Comparison of ENCODE assay signal across 27 cellular contexts in genomic region chrY:8379800-8380199, GRCh38.
DNase-seq lines count a peak whose midpoint lies in the region; ATAC-seq and TF ChIP-seq lines count a peak whose summit lies in the region.
"Had no signal": no experiment of that assay in that cellular context is flagged by ENCODE, and none has a peak within 500 bp of the region (broad histone marks: within the 10 kb centered on the region; RNA-seq: fewer than 3 reads in every experiment).

No MANE protein-coding gene starts in this region.

- no peaks in the 10 kb centered on the region for H3K4me1 ChIP-seq in heart left ventricle
- H3K4me1 ChIP-seq: A549; BE2C; BLaER1; BLaER1 treated with 17β-estradiol and CSF1 and Interleukin-3, amounts not matched to agents 10 nM and 100 nM; Caco-2 had no signal

- intact Hi-C loops in heart left ventricle (cut with DNase I): no loop called here

- H3K27me3 ChIP-seq in heart left ventricle: no peaks in the 10 kb centered on the region
- H3K27me3 ChIP-seq: BE2C; BLaER1; BLaER1 treated with 17β-estradiol and CSF1 and Interleukin-3, amounts not matched to agents 10 nM and 100 nM had no signal

- WGBS in heart left ventricle, 4 donors: 68 to 70% methylated on average over 3 of the region's 3 CpGs; no CpG with 5 or more reads in 2 of the 4 donors

- TF ChIP-seq POLR2A in heart left ventricle (IDR thresholded peaks at IDR 0.05): no peak

- TF ChIP-seq CTCF in heart left ventricle (IDR thresholded peaks at IDR 0.05): no peak

- H3K9me3 ChIP-seq in heart left ventricle: no peaks in the 10 kb centered on the region
- H3K9me3 ChIP-seq: A549; BE2C; BLaER1; BLaER1 treated with 17β-estradiol and CSF1 and Interleukin-3, amounts not matched to agents 10 nM and 100 nM; Caco-2 had no signal

- no peak overlapping the region for H3K4me3 ChIP-seq in heart left ventricle
- H3K4me3 ChIP-seq: A549; BLaER1; BLaER1 treated with 17β-estradiol and CSF1 and Interleukin-3, amounts not matched to agents 10 nM and 100 nM had no signal

- peak; percentile 88 for ATAC-seq in left lobe of liver
- no peak for ATAC-seq in heart left ventricle
- ATAC-seq: A549; CD8-positive, alpha-beta T cell had no signal

- no peaks in the 10 kb centered on the region for H3K36me3 ChIP-seq in heart left ventricle
- H3K36me3 ChIP-seq: BE2C; BLaER1; BLaER1 treated with 17β-estradiol and CSF1 and Interleukin-3, amounts not matched to agents 10 nM and 100 nM had no signal

- DNase-seq in left lobe of liver (ENCODE audit: low spot score) (peak; percentile 66), heart left ventricle (no peak)
- DNase-seq: 8988T; ACHN; AML-193; BE2C; C1 segment of cervical spinal cord; Caco-2; Calu3; CD4-positive, alpha-beta memory T cell; CD4-positive, alpha-beta T cell; CD4-positive, CD25-positive, alpha-beta regulatory T cell; CD8-positive, alpha-beta memory T cell; CD8-positive, alpha-beta T cell; COR-L47; DMS 273 treated with DMSO at 0.1 percent for 48 hours; DMS153; DMS53; DMS79; DMS79 treated with DMSO at 0.1 percent for 48 hours; DND-41; EL had no signal

- no peak overlapping the region for H3K27ac ChIP-seq in heart left ventricle
- H3K27ac ChIP-seq: 22Rv1; A549; BLaER1; BLaER1 treated with 17β-estradiol and CSF1 and Interleukin-3, amounts not matched to agents 10 nM and 100 nM; C4-2B had no signal
